ENCODE assay signal across 17 cellular contexts in genomic region chr6:39430446-39430845, GRCh38.
DNase-seq lines count a peak whose midpoint lies in the region; ATAC-seq and TF ChIP-seq lines count a peak whose summit lies in the region.
"Had no signal": no experiment of that assay in that cellular context is flagged by ENCODE, and none has a peak within 500 bp of the region (broad histone marks: within the 10 kb centered on the region; RNA-seq: fewer than 3 reads in every experiment).

No MANE protein-coding gene starts in this region.

- no peak for TF ChIP-seq EP300 in gastroesophageal sphincter (IDR thresholded peaks at IDR 0.05)
- TF ChIP-seq EP300 in transverse colon (IDR thresholded peaks at IDR 0.05; ENCODE audit: low read depth) = no peak

- 43 to 63% methylated on average over 1 of the region's 1 CpG for WGBS in gastroesophageal sphincter (ENCODE audit: low coverage in 1 of 2), 2 donors
- 33 to 83% (median 48%) methylated on average over 1 of the region's 1 CpG for WGBS in psoas muscle, 3 donors
- 75% methylated on average over 1 of the region's 1 CpG; no CpG with 5 or more reads in 1 of the 2 donors for WGBS in transverse colon (ENCODE audit: low coverage in 1 of 2), 2 donors

- H3K4me3 ChIP-seq in gastroesophageal sphincter (no peak overlapping the region), psoas muscle (no peak overlapping the region), transverse colon (no peak overlapping the region)
- H3K4me3 ChIP-seq: PC-9, prostate gland, tibial artery had no signal

- H3K36me3 ChIP-seq in gastroesophageal sphincter = no peaks in the 10 kb centered on the region
- no peaks in the 10 kb centered on the region for H3K36me3 ChIP-seq in psoas muscle (ENCODE audit: insufficient read depth in 1 of 2, low read depth in 1 of 2)
- H3K36me3 ChIP-seq in transverse colon = no peaks in the 10 kb centered on the region
- H3K36me3 ChIP-seq: prostate gland, tibial artery had no signal

- H3K4me1 ChIP-seq in gastroesophageal sphincter = peaks cover 0 to 36% (median 15%) of the 10 kb centered on the region in 3 donors
- H3K4me1 ChIP-seq in psoas muscle = peaks cover 9% of the 10 kb centered on the region
- H3K4me1 ChIP-seq in transverse colon = peaks cover 4 to 36% (median 5%) of the 10 kb centered on the region in 4 donors
- H3K4me1 ChIP-seq: prostate gland had no signal

- in situ Hi-C loops in transverse colon (cut with MboI; ENCODE audit: low pct_ligation_motif_present in 1 of 4, low pct_unique_long_range_greater_than_20kb in 1 of 4, low sequenced_read_pairs in 3 of 4) (no loop called here), GM13977 (cut with MboI; ENCODE audit: low pct_unique_long_range_greater_than_20kb, low sequenced_read_pairs, unreplicated experiment) (no loop called here)

- ATAC-seq in gastroesophageal sphincter (no peak), psoas muscle (peak in 3 of 4 donors; percentile 15 to 41 (median 27)), GM19397 (IDR thresholded peaks at IDR 0.05; ENCODE audit: unreplicated experiment) (no peak), GM19351 (IDR thresholded peaks at IDR 0.05; ENCODE audit: unreplicated experiment) (no peak)

- DNase-seq in NCI-H345 treated with DMSO at 0.1 percent for 48 hours (lab: John Stamatoyannopoulos, UW; ENCODE audit: unreplicated experiment) = peak; percentile 3
- no peak for DNase-seq in NCI-H345 (lab: John Stamatoyannopoulos, UW)
- no peak for DNase-seq in psoas muscle
- no peak for DNase-seq in transverse colon
- DNase-seq in GM13977 (ENCODE audit: low spot score) = no peak
- DNase-seq: activated CD4-positive, alpha-beta T cell treated with anti-CD3 and anti-CD28 coated beads, Interleukin-2, amount 50 U/mL, for 4 hours; activated CD4-positive, CD25-positive, alpha-beta regulatory T cell; activated naive CD4-positive, alpha-beta T cell treated with anti-CD3 and anti-CD28 coated beads, Interleukin-2, amount 50 U/mL, for 16 hours; CD4-positive, CD25-positive, alpha-beta regulatory T cell; NCI-H1436 treated with DMSO at 0.1 percent for 48 hours had no signal

- H3K27me3 ChIP-seq in gastroesophageal sphincter (no peaks in the 10 kb centered on the region), psoas muscle (ENCODE audit: insufficient read depth in 3 of 3, low read length in 2 of 3) (no peaks in the 10 kb centered on the region), transverse colon (no peaks in the 10 kb centered on the region)
- H3K27me3 ChIP-seq: tibial artery had no signal

- H3K9me3 ChIP-seq in gastroesophageal sphincter (no peaks in the 10 kb centered on the region), psoas muscle (no peaks in the 10 kb centered on the region), transverse colon (no peaks in the 10 kb centered on the region)
- H3K9me3 ChIP-seq: prostate gland, tibial artery had no signal

- peak overlapping the region in 3 of 4 donors; percentile 52 to 68 (median 59) for H3K27ac ChIP-seq in gastroesophageal sphincter
- peak overlapping the region; percentile 67 for H3K27ac ChIP-seq in psoas muscle
- peak overlapping the region; percentile 23 to 64 (median 34) for H3K27ac ChIP-seq in transverse colon
- H3K27ac ChIP-seq: 22Rv1, PC-9, prostate gland had no signal

- TF ChIP-seq POLR2A in gastroesophageal sphincter (IDR thresholded peaks at IDR 0.05) = no peak
- no peak for TF ChIP-seq POLR2A in transverse colon (IDR thresholded peaks at IDR 0.05)

- intact Hi-C loops in psoas muscle (cut with DNase I) (no loop called here), transverse colon (cut with DNase I; ENCODE audit: low total_unique reads) (no loop called here)

- no peak for TF ChIP-seq CTCF in gastroesophageal sphincter (IDR thresholded peaks at IDR 0.05)
- no peak for TF ChIP-seq CTCF in psoas muscle (IDR thresholded peaks at IDR 0.05)
- no peak for TF ChIP-seq CTCF in transverse colon (IDR thresholded peaks at IDR 0.05)
- no peak for TF ChIP-seq CTCF in GM13977 (IDR thresholded peaks at IDR 0.05; ENCODE audit: extremely low read depth, insufficient read depth, missing control alignments)

Comparison
In these comparisons a context has a peak if more than half of its experiments do, and no peak if none do; other contexts are left out.
1. ATAC-seq: peak in psoas muscle (3 of 4); none in gastroesophageal sphincter (single experiment), GM19397 (single experiment) and GM19351 (single experiment).
2. Peak in every context shown above with its lines, with median percentiles within 50 percentile points of each other: H3K27ac ChIP-seq.